In the genomic region with DNA sequence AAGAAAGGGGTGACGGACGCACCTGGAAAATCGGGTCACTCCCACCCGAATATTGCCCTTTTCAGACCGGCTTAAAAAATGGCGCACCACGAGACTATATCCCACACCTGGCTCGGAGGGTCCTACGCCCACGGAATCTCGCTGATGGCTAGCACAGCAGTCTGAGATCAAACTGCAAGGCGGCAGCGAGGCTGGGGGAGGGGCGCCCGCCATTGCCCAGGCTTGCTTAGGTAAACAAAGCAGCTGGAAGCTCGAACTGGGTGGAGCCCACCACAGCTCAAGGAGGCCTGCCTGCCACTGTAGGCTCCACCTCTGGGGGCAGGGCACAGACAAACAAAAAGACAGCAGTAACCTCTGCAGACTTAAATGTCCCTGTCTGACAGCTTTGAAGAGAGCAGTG, we compare ENCODE assay signal across 1 cellular context.
TF ChIP-seq lines count a peak whose summit lies in the region.

No MANE protein-coding gene starts in this region.

TF ChIP-seq in HepG2, 621 proteins besides CTCF, POLR2A, EP300 and RAD21:
- TF ChIP-seq, protein P1, sequence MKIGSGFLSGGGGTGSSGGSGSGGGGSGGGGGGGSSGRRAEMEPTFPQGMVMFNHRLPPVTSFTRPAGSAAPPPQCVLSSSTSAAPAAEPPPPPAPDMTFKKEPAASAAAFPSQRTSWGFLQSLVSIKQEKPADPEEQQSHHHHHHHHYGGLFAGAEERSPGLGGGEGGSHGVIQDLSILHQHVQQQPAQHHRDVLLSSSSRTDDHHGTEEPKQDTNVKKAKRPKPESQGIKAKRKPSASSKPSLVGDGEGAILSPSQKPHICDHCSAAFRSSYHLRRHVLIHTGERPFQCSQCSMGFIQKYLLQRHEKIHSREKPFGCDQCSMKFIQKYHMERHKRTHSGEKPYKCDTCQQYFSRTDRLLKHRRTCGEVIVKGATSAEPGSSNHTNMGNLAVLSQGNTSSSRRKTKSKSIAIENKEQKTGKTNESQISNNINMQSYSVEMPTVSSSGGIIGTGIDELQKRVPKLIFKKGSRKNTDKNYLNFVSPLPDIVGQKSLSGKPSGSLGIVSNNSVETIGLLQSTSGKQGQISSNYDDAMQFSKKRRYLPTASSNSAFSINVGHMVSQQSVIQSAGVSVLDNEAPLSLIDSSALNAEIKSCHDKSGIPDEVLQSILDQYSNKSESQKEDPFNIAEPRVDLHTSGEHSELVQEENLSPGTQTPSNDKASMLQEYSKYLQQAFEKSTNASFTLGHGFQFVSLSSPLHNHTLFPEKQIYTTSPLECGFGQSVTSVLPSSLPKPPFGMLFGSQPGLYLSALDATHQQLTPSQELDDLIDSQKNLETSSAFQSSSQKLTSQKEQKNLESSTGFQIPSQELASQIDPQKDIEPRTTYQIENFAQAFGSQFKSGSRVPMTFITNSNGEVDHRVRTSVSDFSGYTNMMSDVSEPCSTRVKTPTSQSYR (CRISPR knock-in tag; IDR thresholded peaks at IDR 0.05; ENCODE audit: borderline replicate concordance): 0 out of 2 replicates have a peak, but pooled peaks have one; percentile 38
